9 cellular contexts compared by ENCODE assay signal in genomic region chr10:5449823-5450222, GRCh38. TPM values are rescaled to one million over a fixed set of nuclear protein-coding genes. Genes with fewer than 3 reads are reported as not detected.
DNase-seq lines count a peak whose midpoint lies in the region; ATAC-seq, FAIRE-seq and TF ChIP-seq lines count a peak whose summit lies in the region.
"Had no signal": no experiment of that assay in that cellular context is flagged by ENCODE, and none has a peak within 500 bp of the region (broad histone marks: within the 10 kb centered on the region; RNA-seq: fewer than 3 reads in every experiment).

No MANE protein-coding gene starts in this region.

- H3K4me3 ChIP-seq in HL-60 (replicated peaks; ENCODE audit: insufficient read depth, low read length) (0 out of 2 replicates have a peak overlapping the region, but pooled peaks have one; percentile 12), brain microvascular endothelial cell (ENCODE audit: low read depth, low read length) (peak overlapping the region; percentile 38), keratinocyte (ENCODE audit: control insufficient read depth in 2 of 3, extremely low read depth in 1 of 3, insufficient read depth in 2 of 3, low read depth in 1 of 3, low read length in 3 of 3) (peak overlapping the region; percentile 70 to 84 (median 80)), skin epidermis (peak overlapping the region in 5 of 7 experiments; percentile 7 to 54 (median 44)), WERI-Rb-1 (ENCODE audit: low read depth, low read length) (no peak overlapping the region)

- H3K36me3 ChIP-seq in brain microvascular endothelial cell (replicated peaks): peaks cover 27% of the 10 kb centered on the region
- H3K36me3 ChIP-seq in keratinocyte (ENCODE audit: control insufficient read depth in 2 of 2, extremely low read depth in 1 of 2, insufficient read depth in 2 of 2, low read length in 2 of 2): peaks cover 20 to 25% of the 10 kb centered on the region in 2 experiments
- peaks cover 6% of the 10 kb centered on the region for H3K36me3 ChIP-seq in WERI-Rb-1

- peaks cover 3% of the 10 kb centered on the region for H4K20me1 ChIP-seq in keratinocyte (ENCODE audit: control insufficient read depth, extremely low read depth, insufficient read depth, low read length)

- H3K9me3 ChIP-seq in keratinocyte (ENCODE audit: control insufficient read depth, low read depth, low read length) (no peaks in the 10 kb centered on the region), WERI-Rb-1 (ENCODE audit: severe bottlenecking) (no peaks in the 10 kb centered on the region)

- TF ChIP-seq CTCF in HL-60 (IDR thresholded peaks at IDR 0.05; ENCODE audit: insufficient read depth, low read length): no peak
- TF ChIP-seq CTCF in brain microvascular endothelial cell (IDR thresholded peaks at IDR 0.05; ENCODE audit: low read depth, low read length, missing control alignments): peak; percentile 31
- TF ChIP-seq CTCF in keratinocyte (optimal IDR thresholded peaks at IDR 0.05 in 1 of 3, IDR thresholded peaks at IDR 0.05 in 1 of 3, conservative IDR thresholded peaks at IDR 0.05 in 1 of 3; ENCODE audit: extremely low read depth in 1 of 3, insufficient read depth in 2 of 3, low read length in 3 of 3): peak in 2 of 3 experiments; percentile 5 to 15
- TF ChIP-seq CTCF in WERI-Rb-1 (IDR thresholded peaks at IDR 0.05; ENCODE audit: low read depth, low read length): no peak

- no peak overlapping the region for H2AFZ ChIP-seq in keratinocyte (ENCODE audit: control insufficient read depth, low read length)

- H3K27ac ChIP-seq in HL-60 (replicated peaks) (peak overlapping the region; percentile 45), brain microvascular endothelial cell (peak overlapping the region; percentile 58), keratinocyte (ENCODE audit: control insufficient read depth, insufficient read depth, low read length) (peak overlapping the region; percentile 94), skin epidermis (peak overlapping the region in 16 of 21 experiments; percentile 5 to 86 (median 50)), WERI-Rb-1 (no peak overlapping the region)
- H3K27ac ChIP-seq: KMS-11 had no signal

- FAIRE-seq in keratinocyte (lab: Jason Lieb, UNC): peak; percentile 86

- peaks cover 84% of the 10 kb centered on the region for H3K79me2 ChIP-seq in keratinocyte (ENCODE audit: control insufficient read depth, insufficient read depth, low read length)

- ATAC-seq in HG02798 (IDR thresholded peaks at IDR 0.05; ENCODE audit: poor library complexity, unreplicated experiment): no peak

- peak; percentile 12 to 43 for DNase-seq in HL-60 (ENCODE audit: low read depth in 1 of 2, low spot score in 1 of 2)
- peak; percentile 69 for DNase-seq in brain microvascular endothelial cell
- no peak for DNase-seq in keratinocyte (ENCODE audit: low read depth, low spot score)
- DNase-seq in activated gamma-delta T cell (lab: John Stamatoyannopoulos, UW): no peak
- DNase-seq in WERI-Rb-1: no peak
- no peak for DNase-seq in effector CD8-positive, alpha-beta T cell (lab: John Stamatoyannopoulos, UW)

- peak overlapping the region; percentile 90 for H3K9ac ChIP-seq in keratinocyte (ENCODE audit: control insufficient read depth, extremely low read depth, insufficient read depth, low read length)
- H3K9ac ChIP-seq: KMS-11 had no signal

- peak overlapping the region; percentile 96 for H3K4me2 ChIP-seq in keratinocyte (ENCODE audit: control insufficient read depth, extremely low read depth, insufficient read depth, low read depth, low read length)
- H3K4me2 ChIP-seq: KMS-11 had no signal

- dilution Hi-C loops in keratinocyte (cut with MboI; ENCODE audit: extremely low pct_ligation_motif_present, low sequenced_read_pairs): no loop called here

- H3K4me1 ChIP-seq in keratinocyte (ENCODE audit: control insufficient read depth, extremely low read depth, insufficient read depth, low read length): peaks cover 12% of the 10 kb centered on the region

- no peaks in the 10 kb centered on the region for H3K27me3 ChIP-seq in HL-60 (ENCODE audit: insufficient read depth, poor library complexity, severe bottlenecking)
- H3K27me3 ChIP-seq in brain microvascular endothelial cell (replicated peaks): no peaks in the 10 kb centered on the region
- H3K27me3 ChIP-seq in keratinocyte (ENCODE audit: control insufficient read depth, extremely low read depth, insufficient read depth, low read length): no peaks in the 10 kb centered on the region
- no peaks in the 10 kb centered on the region for H3K27me3 ChIP-seq in WERI-Rb-1 (ENCODE audit: insufficient read depth, low read depth, severe bottlenecking)

- in situ Hi-C loops in brain microvascular endothelial cell (cut with HindIII; ENCODE audit: low pct_ligation_motif_present, low sequenced_read_pairs): loop anchor here (25.0 kb wide), 1 partner anchor 162 kb away; no protein-coding TSS in a partner anchor

- no peaks in the 10 kb centered on the region for H3K9me1 ChIP-seq in keratinocyte (ENCODE audit: control insufficient read depth, extremely low read depth, insufficient read depth, low read length)

RNA-seq across cellular contexts. Expression of gene NET1, which starts 37.5 kb away (rescaled TPM):
- polyA plus RNA-seq in keratinocyte: 129 to 233 TPM (median 214 TPM) in 3 replicates
- polyA plus RNA-seq in keratinocyte (2011; ENCODE audit: low read depth): 36.9 TPM
- 93.0 and 144 TPM in 2 replicates for polyA plus RNA-seq in keratinocyte (2011; cell fraction: cytosol; rRNA removed)
- polyA plus RNA-seq in keratinocyte (2011; cell fraction: nucleus; rRNA removed): 96.8 and 100 TPM in 2 replicates
- 50.5 and 127 TPM in 2 replicates for polyA plus RNA-seq in keratinocyte (2012; ENCODE audit: low replicate concordance)
- 148 to 294 TPM (median 162 TPM) in 3 replicates for polyA minus RNA-seq in keratinocyte
- polyA minus RNA-seq in keratinocyte (2011; cell fraction: cytosol; rRNA and poly(A)+ RNA removed): 227 TPM
- 90.2 and 144 TPM in 2 replicates for polyA minus RNA-seq in keratinocyte (2011; cell fraction: nucleus; rRNA and poly(A)+ RNA removed)

RNA-seq across cellular contexts. Expression of gene TUBAL3, which starts 45.2 kb away (rescaled TPM):
- polyA plus RNA-seq in keratinocyte: 1.5 to 2.6 TPM (median 2.6 TPM) in 3 replicates
- not detected for polyA plus RNA-seq in keratinocyte (2011; ENCODE audit: low read depth)
- 1.2 and 1.4 TPM in 2 replicates for polyA plus RNA-seq in keratinocyte (2011; cell fraction: cytosol; rRNA removed)
- polyA plus RNA-seq in keratinocyte (2011; cell fraction: nucleus; rRNA removed): 2.1 TPM in 2 replicates
- 0.10 and 1.9 TPM in 2 replicates for polyA plus RNA-seq in keratinocyte (2012; ENCODE audit: low replicate concordance)
- 2.8 to 2.9 TPM in 2 of 3 replicates, not detected in the other for polyA minus RNA-seq in keratinocyte
- not detected for polyA minus RNA-seq in keratinocyte (2011; cell fraction: cytosol; rRNA and poly(A)+ RNA removed)
- 0.74 and 0.93 TPM in 2 replicates for polyA minus RNA-seq in keratinocyte (2011; cell fraction: nucleus; rRNA and poly(A)+ RNA removed)

RNA-seq across cellular contexts. Expression of gene CALML5, which starts 49.5 kb away (rescaled TPM):
- polyA plus RNA-seq in keratinocyte: 5.7 to 11.4 TPM (median 7.3 TPM) in 3 replicates
- polyA plus RNA-seq in keratinocyte (2011; ENCODE audit: low read depth): 251 TPM
- polyA plus RNA-seq in keratinocyte (2011; cell fraction: cytosol; rRNA removed): 2.1 and 5.6 TPM in 2 replicates
- polyA plus RNA-seq in keratinocyte (2011; cell fraction: nucleus; rRNA removed): 5.2 and 5.9 TPM in 2 replicates
- 19.1 and 439 TPM in 2 replicates for polyA plus RNA-seq in keratinocyte (2012; ENCODE audit: low replicate concordance)
- polyA minus RNA-seq in keratinocyte: 0.39 to 0.66 TPM in 2 of 3 replicates, not detected in the other
- polyA minus RNA-seq in keratinocyte (2011; cell fraction: cytosol; rRNA and poly(A)+ RNA removed): 4.0 TPM
- polyA minus RNA-seq in keratinocyte (2011; cell fraction: nucleus; rRNA and poly(A)+ RNA removed): 4.1 and 6.1 TPM in 2 replicates

Comparison
In these comparisons a context has a peak if more than half of its experiments do, and no peak if none do; other contexts are left out.
1. DNase-seq: peak in HL-60 (2 of 2) and brain microvascular endothelial cell (single experiment); none in keratinocyte (single experiment), activated gamma-delta T cell (single experiment), WERI-Rb-1 (single experiment) and effector CD8-positive, alpha-beta T cell (single experiment).
2. CTCF ChIP-seq: peak in brain microvascular endothelial cell (single experiment) and keratinocyte (2 of 3); none in HL-60 (single experiment) and WERI-Rb-1 (single experiment).